Comparison of ENCODE assay signal across 1 cellular context in genomic region chr16:19886061-19886792, GRCh38.
A peak's percentile ranks its signal among the peaks of the same experiment; 100 is the strongest.
TF ChIP-seq lines count a peak whose summit lies in the region.

No MANE protein-coding gene starts in this region.

TF ChIP-seq in HepG2, 621 proteins besides CTCF, POLR2A, EP300 and RAD21 (continued from another document and continues in another):
- TF ChIP-seq ZFP90 (CRISPR knock-in tag; IDR thresholded peaks at IDR 0.05; ENCODE audit: borderline replicate concordance) (no peak), MXD4 (CRISPR knock-in tag; IDR thresholded peaks at IDR 0.05) (peak; percentile 81), ZNF318 (CRISPR knock-in tag; IDR thresholded peaks at IDR 0.05) (no peak), RBM22 (optimal IDR thresholded peaks at IDR 0.05; ENCODE audit: low read length) (no peak), ZNF644 (CRISPR knock-in tag; IDR thresholded peaks at IDR 0.05; ENCODE audit: low read depth) (no peak), ZNF143 (CRISPR knock-in tag; IDR thresholded peaks at IDR 0.05) (no peak), CREM (IDR thresholded peaks at IDR 0.05) (no peak), CREM (CRISPR knock-in tag; IDR thresholded peaks at IDR 0.05) (no peak), ZNF354B (CRISPR knock-in tag; IDR thresholded peaks at IDR 0.05) (0 out of 2 replicates have a peak, but pooled peaks have one; percentile 80), NFE2L1 (CRISPR knock-in tag; IDR thresholded peaks at IDR 0.05; ENCODE audit: borderline replicate concordance) (no peak), REST (IDR thresholded peaks at IDR 0.05; ENCODE audit: borderline replicate concordance in 1 of 2, low read depth in 1 of 2, low read length in 2 of 2) (no peak), ZNF383 (CRISPR knock-in tag; IDR thresholded peaks at IDR 0.05; ENCODE audit: borderline replicate concordance) (no peak), ZNF30 (CRISPR knock-in tag; IDR thresholded peaks at IDR 0.05) (no peak), ZNF672 (CRISPR knock-in tag; IDR thresholded peaks at IDR 0.05) (no peak), RXRB (CRISPR knock-in tag; IDR thresholded peaks at IDR 0.05; ENCODE audit: borderline replicate concordance) (peak; percentile 64; the same call in 1 of the 2 replicates), MED1 (CRISPR knock-in tag; IDR thresholded peaks at IDR 0.05) (no peak), SMAD1 (CRISPR knock-in tag; IDR thresholded peaks at IDR 0.05; ENCODE audit: borderline replicate concordance, low read depth) (no peak), HNF4G (IDR thresholded peaks at IDR 0.05; ENCODE audit: borderline replicate concordance, low read depth, low read length) (no peak), HNF4G (CRISPR knock-in tag; IDR thresholded peaks at IDR 0.05; ENCODE audit: borderline replicate concordance, low read depth) (no peak), ZNF580 (CRISPR knock-in tag; IDR thresholded peaks at IDR 0.05; ENCODE audit: borderline replicate concordance, low read depth) (peak; percentile 93), ZNF160 (CRISPR knock-in tag; IDR thresholded peaks at IDR 0.05) (0 out of 2 replicates have a peak, but pooled peaks have one; percentile 49), MXD3 (CRISPR knock-in tag; IDR thresholded peaks at IDR 0.05) (peak; percentile 55; the same call in 1 of the 2 replicates), NONO (IDR thresholded peaks at IDR 0.05) (no peak), NONO (CRISPR knock-in tag; conservative IDR thresholded peaks at IDR 0.05) (peak; percentile 78), IKZF1 (IDR thresholded peaks at IDR 0.05) (no peak), REL (CRISPR knock-in tag; conservative IDR thresholded peaks at IDR 0.05) (no peak), KIAA2018 (CRISPR knock-in tag; IDR thresholded peaks at IDR 0.05; ENCODE audit: borderline replicate concordance) (0 out of 2 replicates have a peak, but pooled peaks have one; percentile 13), ZNF12 (CRISPR knock-in tag; IDR thresholded peaks at IDR 0.05) (0 out of 2 replicates have a peak, but pooled peaks have one; percentile 23), HOXA9 (CRISPR knock-in tag; IDR thresholded peaks at IDR 0.05; ENCODE audit: borderline replicate concordance) (no peak), KDM1A (CRISPR knock-in tag; IDR thresholded peaks at IDR 0.05) (no peak), DZIP1 (CRISPR knock-in tag; IDR thresholded peaks at IDR 0.05) (no peak), GMEB1 (CRISPR knock-in tag; IDR thresholded peaks at IDR 0.05; ENCODE audit: borderline replicate concordance) (no peak)
